Comparison of ENCODE assay signal across 23 cellular contexts in genomic region chr4:156344397-156344796, GRCh38.
"Had no signal": no experiment of that assay in that cellular context is flagged by ENCODE, and none has a peak within 500 bp of the region (broad histone marks: within the 10 kb centered on the region; RNA-seq: fewer than 3 reads in every experiment).

No MANE protein-coding gene starts in this region.

- H3K36me3 Mint-ChIP-seq: immature natural killer cell; memory B cell; naive thymus-derived CD4-positive, alpha-beta T cell had no signal

- H3K4me3 ChIP-seq: left ventricle myocardium inferior, lower lobe of right lung, pancreas, stomach, thoracic aorta, transverse colon had no signal

- H3K9me3 ChIP-seq: left ventricle myocardium inferior, lower lobe of right lung, pancreas, stomach, thoracic aorta, transverse colon had no signal

- H3K36me3 ChIP-seq: left ventricle myocardium inferior, lower lobe of right lung, pancreas, stomach, thoracic aorta, transverse colon had no signal

- H3K4me1 ChIP-seq: foreskin keratinocyte, left ventricle myocardium inferior, lower lobe of right lung, pancreas, stomach had no signal

- H3K9me3 Mint-ChIP-seq: dendritic cell treated with granulocyte-macrophage colony-stimulating factor and Interleukin-4, amounts not matched to agents 40 ng/mL and 50 ng/mL, for 4 days; effector memory CD8-positive, alpha-beta T cell; memory B cell had no signal

- FAIRE-seq: endothelial cell of umbilical vein, kidney, pancreas, small intestine had no signal

- H3K4me1 Mint-ChIP-seq: immature natural killer cell; memory B cell; naive thymus-derived CD4-positive, alpha-beta T cell had no signal

- H3K27me3 ChIP-seq: foreskin keratinocyte, pancreas, stomach, transverse colon had no signal

- H3K27me3 Mint-ChIP-seq: dendritic cell treated with granulocyte-macrophage colony-stimulating factor and Interleukin-4, amounts not matched to agents 40 ng/mL and 50 ng/mL, for 4 days; effector memory CD8-positive, alpha-beta T cell; memory B cell; naive thymus-derived CD4-positive, alpha-beta T cell; progenitor cell of endocrine pancreas had no signal

- H3K27ac ChIP-seq: foreskin keratinocyte, left ventricle myocardium inferior, lower lobe of right lung, pancreas, stomach, thoracic aorta, transverse colon had no signal

- DNase-seq: effector memory CD8-positive, alpha-beta T cell; erythroblast; foreskin keratinocyte; immature natural killer cell; kidney; left cardiac atrium; left ventricle myocardium inferior; lower lobe of right lung; naive thymus-derived CD4-positive, alpha-beta T cell; nephron progenitor cell; pancreas; right cardiac atrium; small intestine; stimulated activated CD4-positive, alpha-beta T cell treated with anti-CD3 and anti-CD28 coated beads, Interleukin-12 subunit alpha, Interleukin-12 subunit beta, amount 100 ng/mL, for 4 hours; stimulated activated naive CD4-positive, alpha-beta T cell; stomach; substantia nigra; transverse colon had no signal

- H3K27ac Mint-ChIP-seq: dendritic cell treated with granulocyte-macrophage colony-stimulating factor and Interleukin-4, amounts not matched to agents 40 ng/mL and 50 ng/mL, for 4 days; effector memory CD8-positive, alpha-beta T cell; immature natural killer cell; memory B cell; naive thymus-derived CD4-positive, alpha-beta T cell; nephron progenitor cell; progenitor cell of endocrine pancreas had no signal

- ATAC-seq: effector memory CD8-positive, alpha-beta T cell; foreskin keratinocyte; left cardiac atrium; lower lobe of right lung; naive thymus-derived CD4-positive, alpha-beta T cell; pancreas; right cardiac atrium had no signal

- H3K4me3 Mint-ChIP-seq: dendritic cell treated with granulocyte-macrophage colony-stimulating factor and Interleukin-4, amounts not matched to agents 40 ng/mL and 50 ng/mL, for 4 days; effector memory CD8-positive, alpha-beta T cell; immature natural killer cell; memory B cell; naive thymus-derived CD4-positive, alpha-beta T cell; nephron progenitor cell had no signal
